ENCODE assay signal across 1 cellular context in the genomic region with DNA sequence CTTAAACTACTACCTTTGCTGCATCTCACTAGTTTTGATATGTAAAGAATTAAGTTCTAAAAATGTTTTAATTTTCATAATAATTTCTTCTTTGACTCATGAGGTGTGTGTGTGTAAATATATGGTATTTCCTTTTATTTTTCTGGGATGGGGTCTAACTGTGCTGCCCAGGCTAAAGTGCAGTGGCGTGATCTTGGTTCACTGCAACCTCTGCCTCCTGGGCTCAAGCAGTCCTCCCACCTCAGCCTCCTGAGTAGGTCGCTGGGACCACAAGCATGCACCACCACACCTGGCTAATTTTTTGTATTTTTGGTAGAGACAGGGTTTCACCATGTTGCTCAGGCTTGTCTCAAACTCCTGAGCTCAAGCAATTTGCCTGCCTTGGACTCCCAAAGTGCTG.
TF ChIP-seq lines count a peak whose summit lies in the region.

No MANE protein-coding gene starts in this region.

TF ChIP-seq in HepG2, 621 proteins besides CTCF, POLR2A, EP300 and RAD21:
- peak; percentile 90 for TF ChIP-seq ZNF121 (CRISPR knock-in tag; IDR thresholded peaks at IDR 0.05)
TF ChIP-seq in HepG2: peak in this region for 1; not testable (repeated sequence) for 620.
